9 cellular contexts compared by ENCODE assay signal in genomic region chr7:90816511-90817142, GRCh38.
DNase-seq lines count a peak whose midpoint lies in the region; ATAC-seq and TF ChIP-seq lines count a peak whose summit lies in the region.
"Had no signal": no experiment of that assay in that cellular context is flagged by ENCODE, and none has a peak within 500 bp of the region (broad histone marks: within the 10 kb centered on the region; RNA-seq: fewer than 3 reads in every experiment).

No MANE protein-coding gene starts in this region.

- no peaks in the 10 kb centered on the region for H3K27me3 Mint-ChIP-seq in activated T-cell treated with anti-CD3 and anti-CD28 coated beads, Interleukin-2, amount 50 U/mL, for 24 hours
- H3K27me3 Mint-ChIP-seq: activated naive CD8-positive, alpha-beta T cell had no signal

- no peak overlapping the region for H2AFZ ChIP-seq in fibroblast of lung (ENCODE audit: low read length)

- H3K27ac ChIP-seq in fibroblast of lung (ENCODE audit: insufficient read depth, low read length) = peak overlapping the region; percentile 42

- H4K20me1 ChIP-seq in fibroblast of lung (ENCODE audit: control insufficient read depth, extremely low read depth, insufficient read depth, low read length) = no peaks in the 10 kb centered on the region

- no peak for DNase-seq in activated T-cell treated with anti-CD3 and anti-CD28 coated beads, Interleukin-2, amount 50 U/mL, for 24 hours
- DNase-seq in activated T-cell treated with anti-CD3 and anti-CD28 coated beads for 4 hours (no peak), NCI-H226 (peak; percentile 95), fibroblast of lung (ENCODE audit: low read depth in 2 of 2) (peak; percentile 88 to 100), NCI-H345 treated with DMSO at 0.1 percent for 48 hours (lab: John Stamatoyannopoulos, UW; ENCODE audit: unreplicated experiment) (no peak), pons (ENCODE audit: low spot score) (no peak)
- no peak for DNase-seq in stimulated activated naive CD8-positive, alpha-beta T cell treated with anti-CD3 and anti-CD28 coated beads, Interleukin-15, Interleukin-2, amounts not matched to agents 100 U/mL and 50 U/mL, for 24 hours

- ATAC-seq in HG02798 (IDR thresholded peaks at IDR 0.05; ENCODE audit: poor library complexity, unreplicated experiment) = peak; percentile 100
- ATAC-seq in stimulated activated naive CD8-positive, alpha-beta T cell treated with anti-CD3 and anti-CD28 coated beads, Interleukin-15, Interleukin-2, amounts not matched to agents 100 U/mL and 50 U/mL, for 24 hours = peak; percentile 96

- H3K4me3 ChIP-seq in fibroblast of lung (replicated peaks in 1 of 4; ENCODE audit: control extremely low read depth in 1 of 4, insufficient read depth in 1 of 4, low read depth in 3 of 4, low read length in 4 of 4) = no peak overlapping the region

- TF ChIP-seq CTCF in fibroblast of lung (conservative IDR thresholded peaks at IDR 0.05 in 1 of 2, IDR thresholded peaks at IDR 0.05 in 1 of 2; ENCODE audit: low read depth in 1 of 2, low read length in 2 of 2) = no peak

- H3K4me2 ChIP-seq in fibroblast of lung (ENCODE audit: extremely low read depth, insufficient read depth, low read length) = no peak overlapping the region

- H3K79me2 ChIP-seq in fibroblast of lung (ENCODE audit: control insufficient read depth, insufficient read depth, low read length) = no peaks in the 10 kb centered on the region

- H3K4me1 ChIP-seq in fibroblast of lung (ENCODE audit: control insufficient read depth, extremely low read depth, insufficient read depth, low read length) = peaks cover 6% of the 10 kb centered on the region

- no peak overlapping the region for H3K9ac ChIP-seq in fibroblast of lung (ENCODE audit: insufficient read depth, low read length)

- no peaks in the 10 kb centered on the region for H3K36me3 Mint-ChIP-seq in activated T-cell treated with anti-CD3 and anti-CD28 coated beads, Interleukin-2, amount 50 U/mL, for 24 hours (ENCODE audit: low read depth)
- H3K36me3 Mint-ChIP-seq: activated naive CD8-positive, alpha-beta T cell had no signal

- H3K9me3 ChIP-seq in fibroblast of lung (ENCODE audit: control insufficient read depth, insufficient read depth, low read depth, low read length) = no peaks in the 10 kb centered on the region

- H3K4me3 Mint-ChIP-seq in activated T-cell treated with anti-CD3 and anti-CD28 coated beads, Interleukin-2, amount 50 U/mL, for 24 hours = no peak overlapping the region
- H3K4me3 Mint-ChIP-seq: activated naive CD8-positive, alpha-beta T cell had no signal

- no peaks in the 10 kb centered on the region for H3K27me3 ChIP-seq in fibroblast of lung (ENCODE audit: control insufficient read depth, insufficient read depth, low read length)

- H3K9me3 Mint-ChIP-seq in activated T-cell treated with anti-CD3 and anti-CD28 coated beads, Interleukin-2, amount 50 U/mL, for 24 hours = peaks cover 15% of the 10 kb centered on the region

- peak overlapping the region; percentile 5 for H3K27ac Mint-ChIP-seq in activated T-cell treated with anti-CD3 and anti-CD28 coated beads, Interleukin-2, amount 50 U/mL, for 24 hours
- H3K27ac Mint-ChIP-seq: activated naive CD8-positive, alpha-beta T cell had no signal

- H3K36me3 ChIP-seq in fibroblast of lung (ENCODE audit: control insufficient read depth, insufficient read depth, low read length) = no peaks in the 10 kb centered on the region

- peaks cover 7% of the 10 kb centered on the region for H3K4me1 Mint-ChIP-seq in activated T-cell treated with anti-CD3 and anti-CD28 coated beads, Interleukin-2, amount 50 U/mL, for 24 hours (ENCODE audit: low read depth)

Comparison
In these comparisons a context has a peak if more than half of its experiments do, and no peak if none do; other contexts are left out.
1. DNase-seq: peak in NCI-H226 (single experiment) and fibroblast of lung (2 of 2); none in activated T-cell treated with anti-CD3 and anti-CD28 coated beads, Interleukin-2, amount 50 U/mL, for 24 hours (single experiment), activated T-cell treated with anti-CD3 and anti-CD28 coated beads for 4 hours (single experiment), stimulated activated naive CD8-positive, alpha-beta T cell treated with anti-CD3 and anti-CD28 coated beads, Interleukin-15, Interleukin-2, amounts not matched to agents 100 U/mL and 50 U/mL, for 24 hours (single experiment), NCI-H345 treated with DMSO at 0.1 percent for 48 hours (single experiment) and pons (single experiment).